In the genomic region with DNA sequence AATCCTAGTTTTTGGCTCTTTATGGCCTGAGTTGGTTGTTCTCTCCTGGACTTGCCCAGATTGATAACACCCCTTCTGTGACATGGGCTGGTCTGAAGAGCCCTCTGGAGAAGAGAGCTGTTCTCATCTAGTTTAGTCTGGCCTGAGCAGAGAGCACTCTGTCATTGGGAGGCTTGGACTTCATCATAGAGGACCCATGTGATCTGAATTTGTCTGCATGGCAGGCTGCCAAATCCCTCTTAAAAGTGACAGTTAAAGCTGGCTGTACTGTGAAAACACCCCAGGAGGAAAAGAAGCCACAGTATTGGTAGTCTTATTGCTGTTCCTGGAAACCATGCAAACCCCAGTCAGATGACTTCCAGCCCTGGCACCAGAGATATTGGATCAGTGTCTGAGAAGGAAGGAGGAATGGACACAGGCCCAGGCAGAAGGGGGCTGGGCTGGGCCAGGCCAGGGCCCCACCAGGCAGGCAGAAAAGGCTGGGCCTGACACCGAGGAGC, we compare ENCODE assay signal across 9 cellular contexts. TPM values are rescaled to one million over a fixed set of nuclear protein-coding genes. Genes with fewer than 3 reads are reported as not detected.
DNase-seq lines count a peak whose midpoint lies in the region; ATAC-seq and TF ChIP-seq lines count a peak whose summit lies in the region.
"Had no signal": no experiment of that assay in that cellular context is flagged by ENCODE, and none has a peak within 500 bp of the region (broad histone marks: within the 10 kb centered on the region; RNA-seq: fewer than 3 reads in every experiment).

No MANE protein-coding gene starts in this region.

- TF ChIP-seq CTCF in breast epithelium (IDR thresholded peaks at IDR 0.05) (peak in 1 of 3 donors; percentile 12), MCF 10A (IDR thresholded peaks at IDR 0.05; ENCODE audit: unreplicated experiment) (no peak), fibroblast of pulmonary artery (IDR thresholded peaks at IDR 0.05; ENCODE audit: low read length, missing control alignments) (no peak)

- no peaks in the 10 kb centered on the region for H3K36me3 Mint-ChIP-seq in MCF 10A (ENCODE audit: insufficient read depth, unreplicated experiment)

- H3K36me3 ChIP-seq in breast epithelium, result no peaks in the 10 kb centered on the region

- no peak for ATAC-seq in GM18505 (IDR thresholded peaks at IDR 0.05; ENCODE audit: unreplicated experiment)

- POLR2A ChIA-PET in MCF 10A (lab: Yijun Ruan, JAX), result no interaction called here

- no peaks in the 10 kb centered on the region for H3K9me3 ChIP-seq in breast epithelium

- no peak overlapping the region for H3K4me3 ChIP-seq in breast epithelium
- no peak overlapping the region for H3K4me3 ChIP-seq in fibroblast of pulmonary artery (replicated peaks; ENCODE audit: low read depth, low read length)

- no peaks in the 10 kb centered on the region for H3K27me3 Mint-ChIP-seq in MCF 10A (ENCODE audit: insufficient read depth, unreplicated experiment)

- peak overlapping the region; percentile 86 to 92 for H3K27ac ChIP-seq in breast epithelium

- no peak overlapping the region for H3K27ac Mint-ChIP-seq in MCF 10A (ENCODE audit: low read depth, unreplicated experiment)

- no peak overlapping the region for H3K4me3 Mint-ChIP-seq in MCF 10A (ENCODE audit: unreplicated experiment)

- intact Hi-C loops in breast epithelium (cut with DNase I; ENCODE audit: low total_unique reads), result no loop called here
- intact Hi-C loops in MCF 10A (cut with micrococcal nuclease), result no loop called here

- no peaks in the 10 kb centered on the region for H3K9me3 Mint-ChIP-seq in MCF 10A (ENCODE audit: unreplicated experiment)

- no peaks in the 10 kb centered on the region for H3K27me3 ChIP-seq in breast epithelium

- peaks cover 20% of the 10 kb centered on the region for H3K4me1 Mint-ChIP-seq in MCF 10A (ENCODE audit: insufficient read depth, unreplicated experiment)

- peaks cover 0 to 5% of the 10 kb centered on the region in 2 donors for H3K4me1 ChIP-seq in breast epithelium

- DNase-seq in breast epithelium (ENCODE audit: low spot score in 2 of 2) (peak; percentile 87 to 91), MCF 10A (ENCODE audit: unreplicated experiment) (no peak), SK-MEL-5 (ENCODE audit: low read depth, low spot score) (peak; percentile 95), fibroblast of pulmonary artery (ENCODE audit: low read depth) (peak; percentile 65), pons (ENCODE audit: low spot score) (peak; percentile 97), NCI-H1930 (lab: John Stamatoyannopoulos, UW) (no peak)
- DNase-seq in stimulated activated CD4-positive, alpha-beta T cell treated with anti-CD3 and anti-CD28 coated beads, Interleukin-12 subunit alpha, Interleukin-12 subunit beta, amount 100 ng/mL, for 4 hours, result no peak

- in situ Hi-C loops in SK-MEL-5 (cut with HindIII; ENCODE audit: low pct_unique_long_range_greater_than_20kb, low sequenced_read_pairs), result no loop called here

- TF ChIP-seq POLR2A in breast epithelium (IDR thresholded peaks at IDR 0.05) (no peak), GM18505 (IDR thresholded peaks at IDR 0.05; ENCODE audit: borderline replicate concordance, extremely low read depth, insufficient read depth, insufficient read length) (no peak)

- no TSS peak for BruUV-seq in MCF 10A (replicated peaks; lab: Mats Ljungman, UMichigan)

- CTCF ChIA-PET in MCF 10A (lab: Yijun Ruan, JAX), result interaction anchor here (1.2 kb wide), 1 partner anchor 22 kb away, joined by 3 read pairs; no protein-coding TSS in a partner anchor

RNA-seq across cellular contexts. Expression of a gene that starts 3.7 kb away (rescaled TPM):
- 1 to 10 TPM; 1.9 to 4.0 (median 3.6) TPM for total RNA-seq in breast epithelium
- 2.3 and 2.9 TPM in 2 replicates for total RNA-seq in MCF 10A (2022)
- total RNA-seq in SK-MEL-5 (2014; rRNA removed; shearing (Covaris generic)), result 2.2 and 2.4 TPM in 2 replicates
- polyA plus RNA-seq in SK-MEL-5 (2015; cell fraction: cytosol; rRNA removed), result 3.0 and 4.3 TPM in 2 replicates
- polyA plus RNA-seq in SK-MEL-5 (2015; cell fraction: nucleus; rRNA removed), result 0.61 and 4.4 TPM in 2 replicates

RNA-seq across cellular contexts. Expression of a gene that starts 5.6 kb away (rescaled TPM):
- total RNA-seq in breast epithelium (10 to 100 TPM in 2 of 3 donors, 1 to 10 TPM in 1; 1.1 to 35.3 (median 27.9) TPM), MCF 10A (2022) (0.17 and 0.21 TPM in 2 replicates)
- total RNA-seq in SK-MEL-5 (2014; rRNA removed; shearing (Covaris generic)), result not detected in 2 replicates
- not detected in 2 replicates for polyA plus RNA-seq in SK-MEL-5 (2015; cell fraction: cytosol; rRNA removed)
- polyA plus RNA-seq in SK-MEL-5 (2015; cell fraction: nucleus; rRNA removed), result not detected in 2 replicates

RNA-seq across cellular contexts. Expression of a gene that starts 33.0 kb away (rescaled TPM):
- total RNA-seq in breast epithelium (10 to 100 TPM; 24.5 to 66.9 (median 54.1) TPM), MCF 10A (2022) (10.1 and 11.5 TPM in 2 replicates)
- 31.1 and 33.8 TPM in 2 replicates for total RNA-seq in SK-MEL-5 (2014; rRNA removed; shearing (Covaris generic))
- 44.9 and 49.6 TPM in 2 replicates for polyA plus RNA-seq in SK-MEL-5 (2015; cell fraction: cytosol; rRNA removed)
- polyA plus RNA-seq in SK-MEL-5 (2015; cell fraction: nucleus; rRNA removed), result 66.8 and 81.7 TPM in 2 replicates

RNA-seq across cellular contexts. Expression of a gene that starts 40.6 kb away (rescaled TPM):
- total RNA-seq in breast epithelium, result 1 to 10 TPM in 1 of 3 donors, under 1 TPM in 1, not detected in 1; 0.98 to 3.5 TPM
- total RNA-seq in MCF 10A (2022), result not detected in 2 replicates
- total RNA-seq in SK-MEL-5 (2014; rRNA removed; shearing (Covaris generic)), result not detected in 2 replicates
- polyA plus RNA-seq in SK-MEL-5 (2015; cell fraction: cytosol; rRNA removed), result not detected in 2 replicates
- 0.15 and 1.5 TPM in 2 replicates for polyA plus RNA-seq in SK-MEL-5 (2015; cell fraction: nucleus; rRNA removed)
- total RNA-seq: pulmonary artery endothelial cell had no signal

RNA-seq across cellular contexts. Expression of a gene that starts 57.3 kb away (rescaled TPM):
- 10 to 100 TPM; 27.4 to 28.5 (median 28.3) TPM for total RNA-seq in breast epithelium
- total RNA-seq in MCF 10A (2022), result 6.6 and 7.8 TPM in 2 replicates
- 17.7 and 18.5 TPM in 2 replicates for total RNA-seq in SK-MEL-5 (2014; rRNA removed; shearing (Covaris generic))
- polyA plus RNA-seq in SK-MEL-5 (2015; cell fraction: cytosol; rRNA removed), result 26.3 and 35.5 TPM in 2 replicates
- 51.0 and 53.0 TPM in 2 replicates for polyA plus RNA-seq in SK-MEL-5 (2015; cell fraction: nucleus; rRNA removed)

Comparison
In these comparisons a context has a peak if more than half of its experiments do, and no peak if none do; other contexts are left out.
1. DNase-seq: peak in breast epithelium (2 of 2), SK-MEL-5 (single experiment), fibroblast of pulmonary artery (single experiment) and pons (single experiment); none in MCF 10A (single experiment), NCI-H1930 (0 of 2) and stimulated activated CD4-positive, alpha-beta T cell treated with anti-CD3 and anti-CD28 coated beads, Interleukin-12 subunit alpha, Interleukin-12 subunit beta, amount 100 ng/mL, for 4 hours (single experiment).